8 cellular contexts compared by ENCODE assay signal in the genomic region with DNA sequence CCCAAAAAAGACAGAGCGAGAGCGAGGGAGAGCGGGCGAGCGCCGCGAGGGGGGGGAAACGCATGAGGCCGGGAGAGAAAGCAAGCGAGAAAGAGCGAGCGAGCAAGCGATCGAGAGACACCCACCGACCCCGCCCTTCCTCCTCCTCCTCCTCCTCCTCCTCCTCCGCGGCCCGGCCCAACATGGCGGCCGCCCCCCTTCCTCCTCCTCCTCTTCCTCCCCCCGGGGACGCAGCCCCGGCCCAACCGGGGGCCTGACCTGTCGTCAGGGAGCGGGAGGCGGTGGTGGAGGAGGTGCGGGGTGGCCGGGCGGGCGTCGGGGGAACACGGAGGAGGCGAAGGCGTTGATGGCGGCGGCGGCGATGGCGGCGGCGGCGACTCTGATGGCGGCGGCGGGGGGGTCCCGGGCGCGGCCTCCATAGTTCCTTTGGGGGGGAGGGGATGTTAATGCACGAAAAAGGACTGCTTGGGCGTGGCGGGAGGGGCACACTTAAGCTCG. TPM values are rescaled to one million over a fixed set of nuclear protein-coding genes. Genes with fewer than 3 reads are reported as not detected.
DNase-seq lines count a peak whose midpoint lies in the region; ATAC-seq lines count a peak whose summit lies in the region.

No MANE protein-coding gene starts in this region.

- ATAC-seq in HG02970 (IDR thresholded peaks at IDR 0.05; ENCODE audit: low FRiP score, unreplicated experiment) = peak; percentile 27

- DNase-seq in GM03348 (ENCODE audit: low spot score) (peak; percentile 89), NCI-H226 (peak; percentile 78), cerebellum (ENCODE audit: low spot score) (peak; percentile 78), kidney tubule cell (ENCODE audit: low spot score) (peak; percentile 91), GOT3 (lab: John Stamatoyannopoulos, UW) (no peak)
- DNase-seq in activated CD4-positive, alpha-beta T cell treated with anti-CD3 and anti-CD28 coated beads for 24 hours (ENCODE audit: low read depth in 2 of 2) = peak; percentile 77 to 80
- peak; percentile 73 to 83 for DNase-seq in stimulated activated CD4-positive, alpha-beta T cell treated with anti-CD3 and anti-CD28 coated beads, Interleukin-1b, Interleukin-23, amount 100 ng/mL, for 1 hour (ENCODE audit: low read depth in 2 of 2)

RNA-seq across cellular contexts. Expression of gene ZC3H4, which starts 1.4 kb away (rescaled TPM):
- 16.8 TPM for total RNA-seq in cerebellum

RNA-seq across cellular contexts. Expression of gene SAE1, which starts 18.4 kb away (rescaled TPM):
- 47.5 TPM for total RNA-seq in cerebellum
